In genomic region chr6:111886793-111887192, GRCh38 we compare ENCODE assay signal across 1 cellular context.
TF ChIP-seq lines count a peak whose summit lies in the region.

No MANE protein-coding gene starts in this region.

TF ChIP-seq in HEK293, 187 proteins besides CTCF, POLR2A, EP300 and RAD21:
- peak; percentile 13; the same call in 1 of the 2 replicates for TF ChIP-seq ZNF280D (tag by site-specific recombination; IDR thresholded peaks at IDR 0.05)
- TF ChIP-seq ZNF146 (tag by site-specific recombination; IDR thresholded peaks at IDR 0.05), result peak; percentile 88
- peak; percentile 75; the same call in 1 of the 2 replicates for TF ChIP-seq ZNF580 (tag by site-specific recombination; IDR thresholded peaks at IDR 0.05)
